Comparison of ENCODE assay signal across 8 cellular contexts in the genomic region with DNA sequence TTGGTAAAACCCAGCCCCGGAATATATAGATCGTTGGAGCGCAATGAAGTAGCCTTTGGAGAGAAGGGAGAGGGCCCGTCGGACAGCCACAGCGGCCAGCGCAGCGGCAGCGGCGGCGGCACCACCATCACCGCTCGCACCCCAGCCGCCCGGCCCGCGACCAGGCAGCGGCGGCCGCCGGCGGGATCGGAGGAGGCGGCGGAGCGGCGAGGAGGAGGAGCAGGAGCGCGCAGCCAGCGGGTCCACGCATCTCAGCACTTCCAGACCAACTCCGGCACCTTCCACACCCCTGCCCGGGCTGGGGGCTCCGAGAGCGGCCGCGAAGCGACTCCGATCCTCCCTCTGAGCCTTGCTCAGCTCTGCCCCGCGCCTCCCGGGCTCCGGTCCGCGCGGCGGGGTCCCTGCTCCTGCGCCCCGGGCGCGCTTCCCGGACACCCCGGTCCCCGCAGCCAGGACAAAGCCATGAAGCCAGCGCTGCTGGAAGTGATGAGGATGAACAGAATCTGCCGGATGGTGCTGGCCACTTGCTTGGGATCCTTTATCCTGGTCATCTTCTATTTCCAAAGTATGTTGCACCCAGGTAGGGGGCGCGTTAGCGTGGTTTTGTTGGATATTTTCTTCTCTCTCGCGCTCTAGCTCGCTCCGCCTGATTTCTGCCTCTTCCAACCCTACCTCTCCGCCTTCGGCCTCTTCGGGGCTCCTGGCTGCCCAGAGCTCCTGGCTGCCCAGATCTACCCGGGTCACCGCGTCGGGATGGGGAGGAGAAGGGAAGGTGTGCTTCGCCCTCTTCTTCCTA. TPM values are rescaled to one million over a fixed set of nuclear protein-coding genes. Genes with fewer than 3 reads are reported as not detected.
A peak's percentile ranks its signal among the peaks of the same experiment; 100 is the strongest.
DNase-seq lines count a peak whose midpoint lies in the region; ATAC-seq and TF ChIP-seq lines count a peak whose summit lies in the region.

No MANE protein-coding gene starts in this region.

- CTCF ChIA-PET in activated CD8-positive, alpha-beta T cell treated with anti-CD3 and anti-CD28 coated beads for 36 hours (lab: Charles Lee): interaction anchor here (0.6 to 6.7 kb wide), 14 partner anchors 10 to 502 kb away, joined by 3 to 40 read pairs (median 3); no protein-coding TSS in a partner anchor

- no peak overlapping the region for H3K4ac ChIP-seq in mesendoderm (ENCODE audit: low read depth, low read length)

- H2BK15ac ChIP-seq in mesendoderm (replicated peaks; ENCODE audit: low read depth): no peak overlapping the region

- peak overlapping the region; percentile 70 for H3K18ac ChIP-seq in mesendoderm (ENCODE audit: low read length)

- H2BK120ac ChIP-seq in mesendoderm (ENCODE audit: low read depth, low read length): no peak overlapping the region

- H3K9me3 Mint-ChIP-seq in CD4-positive, CD25-positive, alpha-beta regulatory T cell: peaks cover 0 to 2% (median 0%) of the 10 kb centered on the region in 7 donors
- H3K9me3 Mint-ChIP-seq in activated CD8-positive, alpha-beta T cell treated with anti-CD3 and anti-CD28 coated beads for 36 hours: no peaks in the 10 kb centered on the region
- H3K9me3 Mint-ChIP-seq in endodermal cell: no peaks in the 10 kb centered on the region
- no peaks in the 10 kb centered on the region for H3K9me3 Mint-ChIP-seq in stimulated activated naive B cell treated with anti-CD40 and anti-IgM and Interleukin-4, amounts not matched to agents 10 μg/mL and 1 μg/mL and 100 μg/mL, for 72 hours

- H3K9ac ChIP-seq in endodermal cell (ENCODE audit: extremely low read depth, low read length, poor library complexity, severe bottlenecking) (peak overlapping the region; percentile 81), mesendoderm (ENCODE audit: low read length) (peak overlapping the region; percentile 80)

- H3K56ac ChIP-seq in mesendoderm (ENCODE audit: low read length): peak overlapping the region; percentile 90

- no peak overlapping the region for H4K8ac ChIP-seq in mesendoderm (ENCODE audit: low read depth, low read length)

- H3K4me2 ChIP-seq in mesendoderm (ENCODE audit: low read length): peak overlapping the region; percentile 90

- peak; percentile 57 for TF ChIP-seq CTCF in activated CD8-positive, alpha-beta T cell treated with anti-CD3 and anti-CD28 coated beads for 36 hours (IDR thresholded peaks at IDR 0.05)
- peak; percentile 71 for TF ChIP-seq CTCF in endodermal cell (conservative IDR thresholded peaks at IDR 0.05)

- no peaks in the 10 kb centered on the region for H3K79me2 ChIP-seq in mesendoderm (ENCODE audit: control insufficient read depth, insufficient read depth, low read length)

- DNase-seq in CD4-positive, CD25-positive, alpha-beta regulatory T cell: peak; percentile 21 to 74 (median 61)
- DNase-seq in NCI-H526 treated with DMSO at 0.1 percent for 48 hours (lab: John Stamatoyannopoulos, UW) (peak; percentile 79), endodermal cell (peak; percentile 93), mesendoderm (peak; percentile 87)
- DNase-seq in activated CD8-positive, alpha-beta T cell treated with anti-CD3 and anti-CD28 coated beads for 36 hours: peak; percentile 77
- DNase-seq in stimulated activated naive B cell treated with anti-CD40 and anti-IgM and Interleukin-4, amounts not matched to agents 10 μg/mL and 1 μg/mL and 100 μg/mL, for 72 hours: peak; percentile 36

- peaks cover 2% of the 10 kb centered on the region for H3K79me1 ChIP-seq in mesendoderm (ENCODE audit: low read length)

- H3K27me3 Mint-ChIP-seq in CD4-positive, CD25-positive, alpha-beta regulatory T cell: no peaks in the 10 kb centered on the region
- H3K27me3 Mint-ChIP-seq in activated CD8-positive, alpha-beta T cell treated with anti-CD3 and anti-CD28 coated beads for 36 hours: no peaks in the 10 kb centered on the region
- peaks cover 35% of the 10 kb centered on the region for H3K27me3 Mint-ChIP-seq in endodermal cell (ENCODE audit: insufficient read depth)
- H3K27me3 Mint-ChIP-seq in stimulated activated naive B cell treated with anti-CD40 and anti-IgM and Interleukin-4, amounts not matched to agents 10 μg/mL and 1 μg/mL and 100 μg/mL, for 72 hours: no peaks in the 10 kb centered on the region

- H3K4me3 Mint-ChIP-seq in CD4-positive, CD25-positive, alpha-beta regulatory T cell: peak overlapping the region; percentile 92 to 100 (median 98)
- H3K4me3 Mint-ChIP-seq in activated CD8-positive, alpha-beta T cell treated with anti-CD3 and anti-CD28 coated beads for 36 hours: peak overlapping the region; percentile 83
- H3K4me3 Mint-ChIP-seq in endodermal cell: peak overlapping the region; percentile 91
- peak overlapping the region; percentile 95 to 99 for H3K4me3 Mint-ChIP-seq in stimulated activated naive B cell treated with anti-CD40 and anti-IgM and Interleukin-4, amounts not matched to agents 10 μg/mL and 1 μg/mL and 100 μg/mL, for 72 hours

- H3K27ac Mint-ChIP-seq in CD4-positive, CD25-positive, alpha-beta regulatory T cell: peak overlapping the region; percentile 92 to 99 (median 97)
- peak overlapping the region; percentile 97 for H3K27ac Mint-ChIP-seq in activated CD8-positive, alpha-beta T cell treated with anti-CD3 and anti-CD28 coated beads for 36 hours
- peak overlapping the region; percentile 94 for H3K27ac Mint-ChIP-seq in endodermal cell
- peak overlapping the region; percentile 98 for H3K27ac Mint-ChIP-seq in stimulated activated naive B cell treated with anti-CD40 and anti-IgM and Interleukin-4, amounts not matched to agents 10 μg/mL and 1 μg/mL and 100 μg/mL, for 72 hours

- H3K36me3 ChIP-seq in CD4-positive, CD25-positive, alpha-beta regulatory T cell (ENCODE audit: control insufficient read depth, insufficient read depth, low read length): no peaks in the 10 kb centered on the region
- H3K36me3 ChIP-seq in endodermal cell (ENCODE audit: control insufficient read depth, insufficient read depth, low read length): no peaks in the 10 kb centered on the region
- no peaks in the 10 kb centered on the region for H3K36me3 ChIP-seq in mesendoderm (ENCODE audit: control insufficient read depth, insufficient read depth, low read length)

- POLR2A ChIA-PET in activated CD8-positive, alpha-beta T cell treated with anti-CD3 and anti-CD28 coated beads for 36 hours (lab: Charles Lee): interaction anchor here (0.6 to 5.4 kb wide), 12 partner anchors 15 to 290 kb away, joined by 3 to 30 read pairs (median 4); no protein-coding TSS in a partner anchor

- no peaks in the 10 kb centered on the region for H3K27me3 ChIP-seq in CD4-positive, CD25-positive, alpha-beta regulatory T cell (ENCODE audit: control insufficient read depth, insufficient read depth, low read length)
- H3K27me3 ChIP-seq in endodermal cell (ENCODE audit: control insufficient read depth, insufficient read depth, low read length, poor library complexity, severe bottlenecking) (no peaks in the 10 kb centered on the region), mesendoderm (ENCODE audit: insufficient read depth, low read length, poor library complexity) (no peaks in the 10 kb centered on the region)

- ATAC-seq in CD4-positive, CD25-positive, alpha-beta regulatory T cell (ENCODE audit: low read depth in 2 of 2): peak; percentile 15 to 27
- ATAC-seq in HG03342 (IDR thresholded peaks at IDR 0.05; ENCODE audit: unreplicated experiment): peak; percentile 24
- peak; percentile 34 for ATAC-seq in activated CD8-positive, alpha-beta T cell treated with anti-CD3 and anti-CD28 coated beads for 36 hours
- ATAC-seq in stimulated activated naive B cell treated with anti-CD40 and anti-IgM and Interleukin-4, amounts not matched to agents 10 μg/mL and 1 μg/mL and 100 μg/mL, for 72 hours (replicated peaks): peak; percentile 20 to 26

- H3K4me1 Mint-ChIP-seq in CD4-positive, CD25-positive, alpha-beta regulatory T cell: peaks cover 15 to 45% (median 35%) of the 10 kb centered on the region in 4 donors
- peaks cover 44% of the 10 kb centered on the region for H3K4me1 Mint-ChIP-seq in activated CD8-positive, alpha-beta T cell treated with anti-CD3 and anti-CD28 coated beads for 36 hours (ENCODE audit: low read depth)
- H3K4me1 Mint-ChIP-seq in endodermal cell: peaks cover 38% of the 10 kb centered on the region
- H3K4me1 Mint-ChIP-seq in stimulated activated naive B cell treated with anti-CD40 and anti-IgM and Interleukin-4, amounts not matched to agents 10 μg/mL and 1 μg/mL and 100 μg/mL, for 72 hours: peaks cover 18 to 55% of the 10 kb centered on the region in 2 donors

- intact Hi-C loops in activated CD8-positive, alpha-beta T cell treated with anti-CD3 and anti-CD28 coated beads for 36 hours (cut with micrococcal nuclease): loop anchor here (2.0 to 5.0 kb wide), 4 partner anchors 35 to 230 kb away; no protein-coding TSS in a partner anchor

- H3K23ac ChIP-seq in mesendoderm (ENCODE audit: low read length): peak overlapping the region; percentile 18

- no peak overlapping the region for H2AK5ac ChIP-seq in mesendoderm (ENCODE audit: low read length)

- peak overlapping the region; percentile 97 for H3K4me3 ChIP-seq in CD4-positive, CD25-positive, alpha-beta regulatory T cell (ENCODE audit: low read depth, low read length)
- H3K4me3 ChIP-seq in endodermal cell (ENCODE audit: low read length): peak overlapping the region; percentile 90
- H3K4me3 ChIP-seq in mesendoderm (ENCODE audit: low read length): peak overlapping the region; percentile 86

- peak overlapping the region; percentile 88 for H3K27ac ChIP-seq in CD4-positive, CD25-positive, alpha-beta regulatory T cell (ENCODE audit: insufficient read depth, low read length, poor library complexity, severe bottlenecking)
- peak overlapping the region; percentile 55 for H3K27ac ChIP-seq in endodermal cell (ENCODE audit: low read depth, low read length)
- peak overlapping the region; percentile 81 for H3K27ac ChIP-seq in mesendoderm (ENCODE audit: low read depth, low read length)

- peaks cover 45% of the 10 kb centered on the region for H3K4me1 ChIP-seq in CD4-positive, CD25-positive, alpha-beta regulatory T cell (ENCODE audit: control insufficient read depth, insufficient read depth, low read length, poor library complexity, severe bottlenecking)
- peaks cover 15% of the 10 kb centered on the region for H3K4me1 ChIP-seq in endodermal cell (ENCODE audit: control insufficient read depth, insufficient read depth, low read length)
- H3K4me1 ChIP-seq in mesendoderm (ENCODE audit: control insufficient read depth, low read depth, low read length): peaks cover 5% of the 10 kb centered on the region

- H4K5ac ChIP-seq in mesendoderm (ENCODE audit: low read length): no peak overlapping the region

- TF ChIP-seq POLR2A in GM19099 (IDR thresholded peaks at IDR 0.05; ENCODE audit: extremely low read depth, insufficient read length, low read depth): peak; percentile 83

- no peak overlapping the region for H2BK5ac ChIP-seq in mesendoderm (ENCODE audit: low read length)

- H3K9me3 ChIP-seq in CD4-positive, CD25-positive, alpha-beta regulatory T cell (ENCODE audit: control insufficient read depth in 2 of 2, low read length in 2 of 2): no peaks in the 10 kb centered on the region
- no peaks in the 10 kb centered on the region for H3K9me3 ChIP-seq in endodermal cell (ENCODE audit: control insufficient read depth, low read length)

- H3K36me3 Mint-ChIP-seq in CD4-positive, CD25-positive, alpha-beta regulatory T cell: peaks cover 3% of the 10 kb centered on the region
- peaks cover 8% of the 10 kb centered on the region for H3K36me3 Mint-ChIP-seq in activated CD8-positive, alpha-beta T cell treated with anti-CD3 and anti-CD28 coated beads for 36 hours (ENCODE audit: low read depth)
- no peaks in the 10 kb centered on the region for H3K36me3 Mint-ChIP-seq in endodermal cell (ENCODE audit: low read depth)
- peaks cover 21 to 26% of the 10 kb centered on the region in 2 donors for H3K36me3 Mint-ChIP-seq in stimulated activated naive B cell treated with anti-CD40 and anti-IgM and Interleukin-4, amounts not matched to agents 10 μg/mL and 1 μg/mL and 100 μg/mL, for 72 hours

- 0% methylated on average over 13 to 71 of the region's 71 CpGs for WGBS in endodermal cell (ENCODE audit: insufficient coverage in 1 of 2, insufficient read length in 1 of 2), 2 experiments
- no CpG with 5 or more reads among the region's 71 CpGs for WGBS in mesendoderm (ENCODE audit: extremely low coverage, insufficient coverage, low lambda C conversion rate)

RNA-seq across cellular contexts. Expression of gene CHST11, which starts 0.4 kb away (rescaled TPM):
- 192 TPM for total RNA-seq in CD4-positive, CD25-positive, alpha-beta regulatory T cell
- polyA plus RNA-seq in CD4-positive, CD25-positive, alpha-beta regulatory T cell: 100 to 1,000 TPM in 2 of 4 donors, 10 to 100 TPM in 2; 70.2 to 114 (median 99.5) TPM
- total RNA-seq in activated CD8-positive, alpha-beta T cell treated with anti-CD3 and anti-CD28 coated beads for 36 hours: 10 to 100 TPM; 30.9 to 33.9 TPM
- total RNA-seq in endodermal cell: 10 to 100 TPM; 30.7 to 36.2 TPM
- 17.3 TPM for polyA plus RNA-seq in endodermal cell (2013, experiment 1 of 2)
- polyA plus RNA-seq in endodermal cell (2013, experiment 2 of 2): 17.2 TPM
- 5.2 TPM for polyA plus RNA-seq in mesendoderm (2013, experiment 1 of 2)
- polyA plus RNA-seq in mesendoderm (2013, experiment 2 of 2): 5.9 TPM

Comparison
In these comparisons a context has a peak if more than half of its experiments do, and no peak if none do; other contexts are left out.
1. Peak in every context shown above with its lines: DNase-seq, ATAC-seq, H3K4me3 ChIP-seq and H3K27ac ChIP-seq.
2. DNase-seq: peak in every context shown above with its lines; median percentile 93 in endodermal cell; 87 in mesendoderm; 79 in NCI-H526 treated with DMSO at 0.1 percent for 48 hours; 77 in activated CD8-positive, alpha-beta T cell treated with anti-CD3 and anti-CD28 coated beads for 36 hours; 61 in CD4-positive, CD25-positive, alpha-beta regulatory T cell; 36 in stimulated activated naive B cell treated with anti-CD40 and anti-IgM and Interleukin-4, amounts not matched to agents 10 μg/mL and 1 μg/mL and 100 μg/mL, for 72 hours.